ENCODE assay signal across 8 cellular contexts in the genomic region with DNA sequence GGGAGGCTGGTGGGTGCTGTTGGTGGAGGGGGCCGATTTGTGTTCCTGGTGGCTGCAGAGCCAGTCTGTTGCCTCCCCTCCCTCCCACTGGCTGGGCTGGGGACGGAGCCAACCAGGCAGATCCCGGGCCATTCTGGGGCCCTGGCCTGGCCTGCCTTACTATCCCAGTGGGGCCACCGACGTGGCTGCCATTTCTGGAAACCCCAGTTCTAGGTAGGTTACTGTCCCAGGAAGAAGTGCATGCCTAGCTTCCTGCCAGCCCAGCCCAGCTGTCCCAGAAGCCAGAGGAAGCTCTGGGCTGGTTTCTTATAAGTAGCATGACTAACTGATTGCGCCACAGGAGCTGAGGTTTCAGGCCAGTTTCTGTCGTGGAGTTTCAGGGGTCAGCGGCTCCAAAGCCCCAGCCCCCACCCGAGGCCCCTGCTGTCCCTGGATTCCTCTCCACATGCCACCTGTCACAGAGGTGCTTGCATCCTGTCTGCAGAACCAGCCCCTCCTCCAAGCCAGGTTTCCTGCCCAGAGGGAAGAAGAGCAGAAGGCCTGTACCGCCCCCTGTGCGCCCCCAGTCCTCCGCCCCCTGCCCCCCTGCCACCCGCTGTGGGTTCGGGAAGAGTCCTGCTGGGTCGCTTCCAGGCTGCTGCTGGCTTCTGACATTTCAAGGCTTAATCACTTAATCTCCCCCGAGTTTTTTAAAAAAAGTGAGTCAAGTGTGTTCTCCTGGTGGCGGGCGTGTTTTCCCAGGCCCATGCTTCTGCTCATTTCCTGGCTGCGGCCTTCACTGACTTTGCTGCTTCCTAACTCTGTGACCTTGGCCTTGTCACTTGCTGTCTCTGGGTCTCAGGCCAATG. TPM values are rescaled to one million over a fixed set of nuclear protein-coding genes. Genes with fewer than 3 reads are reported as not detected.
DNase-seq lines count a peak whose midpoint lies in the region; ATAC-seq and TF ChIP-seq lines count a peak whose summit lies in the region.

No MANE protein-coding gene starts in this region.

- H3K4me3 ChIP-seq in breast epithelium, result peak overlapping the region in 2 of 3 donors; percentile 8 to 42
- H3K4me3 ChIP-seq in spleen, result peak overlapping the region in 4 of 8 donors; percentile 2 to 56 (median 22)

- no peak for TF ChIP-seq CTCF in breast epithelium (IDR thresholded peaks at IDR 0.05)
- peak in 4 of 11 experiments; percentile 7 to 44 (median 25) for TF ChIP-seq CTCF in spleen (IDR thresholded peaks at IDR 0.05 in 8 of 11, conservative IDR thresholded peaks at IDR 0.05 in 3 of 11)

- no peak for TF ChIP-seq POLR2A in breast epithelium (IDR thresholded peaks at IDR 0.05)
- TF ChIP-seq POLR2A in spleen (IDR thresholded peaks at IDR 0.05), result no peak

- ATAC-seq in HG03095 (IDR thresholded peaks at IDR 0.05; ENCODE audit: unreplicated experiment), result peak; percentile 55
- no peak for ATAC-seq in HG02884 (IDR thresholded peaks at IDR 0.05; ENCODE audit: unreplicated experiment)

- H3K27ac ChIP-seq in breast epithelium (peak overlapping the region; percentile 97 to 98), spleen (peak overlapping the region; percentile 79 to 100 (median 94))

- H3K27me3 ChIP-seq in breast epithelium, result no peaks in the 10 kb centered on the region
- no peaks in the 10 kb centered on the region for H3K27me3 ChIP-seq in spleen (replicated peaks in 1 of 7)

- intact Hi-C loops in breast epithelium (cut with DNase I; ENCODE audit: low total_unique reads) (loop anchor here (10.0 kb wide), 1 partner anchor 72 kb away; no protein-coding TSS in a partner anchor), spleen (cut with DNase I; ENCODE audit: low total_unique reads) (no loop called here)

- H3K36me3 ChIP-seq in breast epithelium (no peaks in the 10 kb centered on the region), spleen (peaks cover 0 to 51% (median 19%) of the 10 kb centered on the region in 6 donors)

- H3K4me1 ChIP-seq in breast epithelium (peaks cover 9 to 18% of the 10 kb centered on the region in 2 donors), spleen (peaks cover 86 to 100% (median 98%) of the 10 kb centered on the region in 6 donors)

- H3K9me3 ChIP-seq in breast epithelium, result no peaks in the 10 kb centered on the region
- H3K9me3 ChIP-seq in spleen, result no peaks in the 10 kb centered on the region

- DNase-seq in C1 segment of cervical spinal cord (lab: John Stamatoyannopoulos, UW) (peak in 9 of 14 donors; percentile 16 to 58 (median 41)), SKM-1 treated with dmso at 0.1 percent for 144 hours (lab: John Stamatoyannopoulos, UW; ENCODE audit: unreplicated experiment) (peak; percentile 85), breast epithelium (ENCODE audit: low spot score in 2 of 2) (peak; percentile 54 to 91), islet precursor cell (peak; percentile 95), spleen (peak; percentile 89), SHP77 treated with DMSO at 0.1 percent for 48 hours (lab: John Stamatoyannopoulos, UW) (no peak)

- 13 to 27% (median 18%) methylated on average over 10 to 19 of the region's 19 CpGs for WGBS in spleen, 5 donors

RNA-seq across cellular contexts. Expression of a gene that starts 13.2 kb away (rescaled TPM):
- total RNA-seq in breast epithelium (10 to 100 TPM; 18.7 to 53.4 (median 51.8) TPM), spleen (100 to 1,000 TPM in 6 of 7 donors, 10 to 100 TPM in 1; 78.0 to 319 (median 215) TPM)
- 10 to 100 TPM; 39.3 to 55.5 (median 48.9) TPM for polyA plus RNA-seq in spleen

RNA-seq across cellular contexts. Expression of a gene that starts 58.4 kb away (rescaled TPM):
- total RNA-seq in breast epithelium (10 to 100 TPM; 32.4 to 54.6 (median 51.8) TPM), spleen (10 to 100 TPM; 18.4 to 41.4 (median 31.7) TPM)
- polyA plus RNA-seq in spleen, result 10 to 100 TPM; 37.9 to 79.0 (median 41.4) TPM
